8 cellular contexts compared by ENCODE assay signal in the genomic region with DNA sequence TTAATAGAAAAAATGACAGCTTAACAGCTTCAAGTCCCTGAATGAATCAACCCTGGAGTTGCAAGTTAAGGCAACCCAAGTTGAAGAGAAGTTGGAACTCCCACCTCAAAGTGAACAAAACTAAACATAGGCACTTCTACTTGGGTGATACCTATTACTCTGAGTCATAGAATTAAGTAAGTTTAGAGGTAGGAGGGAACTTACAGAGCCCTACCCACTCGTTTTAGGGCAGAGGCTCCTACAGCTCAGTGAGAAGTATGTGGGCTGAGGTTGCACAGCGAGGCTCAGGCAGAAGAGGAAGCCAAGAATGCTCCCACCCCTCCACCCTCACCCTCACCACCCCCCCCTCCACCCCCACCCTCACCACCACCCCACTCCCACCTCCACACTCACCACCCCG. TPM values are rescaled to one million over a fixed set of nuclear protein-coding genes. Genes with fewer than 3 reads are reported as not detected.
DNase-seq lines count a peak whose midpoint lies in the region; ATAC-seq and TF ChIP-seq lines count a peak whose summit lies in the region.

No MANE protein-coding gene starts in this region.

- peak overlapping the region; percentile 70 to 100 (median 97) for H3K27ac Mint-ChIP-seq in CD8-positive, alpha-beta memory T cell
- H3K27ac Mint-ChIP-seq in activated T-helper 2 cell treated with anti-CD3 and anti-CD28 coated beads, Interferon-gamma antibody, Interleukin-2, Interleukin-4, amounts not matched to agents 10 μg/mL and 5 μg/mL and 100 μg/mL, durations not matched to agents 14 hours and 24 hours and 36 hours: peak overlapping the region; percentile 79
- H3K27ac Mint-ChIP-seq in chondrocyte (ENCODE audit: unreplicated experiment): no peak overlapping the region

- peak overlapping the region; percentile 20 to 83 (median 52) for H3K4me3 Mint-ChIP-seq in CD8-positive, alpha-beta memory T cell
- no peak overlapping the region for H3K4me3 Mint-ChIP-seq in activated T-helper 2 cell treated with anti-CD3 and anti-CD28 coated beads, Interferon-gamma antibody, Interleukin-2, Interleukin-4, amounts not matched to agents 10 μg/mL and 5 μg/mL and 100 μg/mL, durations not matched to agents 14 hours and 24 hours and 36 hours (ENCODE audit: low read depth)
- H3K4me3 Mint-ChIP-seq in chondrocyte (ENCODE audit: unreplicated experiment): no peak overlapping the region

- H3K9me3 ChIP-seq in CD8-positive, alpha-beta memory T cell (ENCODE audit: low read length): no peaks in the 10 kb centered on the region

- H3K27ac ChIP-seq in CD8-positive, alpha-beta memory T cell (ENCODE audit: low read depth, low read length): peak overlapping the region; percentile 45

- H3K4me1 Mint-ChIP-seq in CD8-positive, alpha-beta memory T cell: peaks cover 79 to 93% (median 90%) of the 10 kb centered on the region in 3 donors
- peaks cover 74% of the 10 kb centered on the region for H3K4me1 Mint-ChIP-seq in activated T-helper 2 cell treated with anti-CD3 and anti-CD28 coated beads, Interferon-gamma antibody, Interleukin-2, Interleukin-4, amounts not matched to agents 10 μg/mL and 5 μg/mL and 100 μg/mL, durations not matched to agents 14 hours and 24 hours and 36 hours (ENCODE audit: low read depth)
- H3K4me1 Mint-ChIP-seq in chondrocyte (ENCODE audit: low read depth): peaks cover 24% of the 10 kb centered on the region

- ATAC-seq in GM21423 (IDR thresholded peaks at IDR 0.05; ENCODE audit: unreplicated experiment): peak; percentile 57

- CTCF ChIA-PET in CD8-positive, alpha-beta memory T cell (lab: Charles Lee): interaction anchor here (0.6 to 3.5 kb wide), 8 partner anchors 14 to 114 kb away, joined by 3 to 21 read pairs (median 3); partner anchors contain the start of gene NFATC2

- no peaks in the 10 kb centered on the region for H3K27me3 Mint-ChIP-seq in CD8-positive, alpha-beta memory T cell
- H3K27me3 Mint-ChIP-seq in activated T-helper 2 cell treated with anti-CD3 and anti-CD28 coated beads, Interferon-gamma antibody, Interleukin-2, Interleukin-4, amounts not matched to agents 10 μg/mL and 5 μg/mL and 100 μg/mL, durations not matched to agents 14 hours and 24 hours and 36 hours (ENCODE audit: low read depth): no peaks in the 10 kb centered on the region
- no peaks in the 10 kb centered on the region for H3K27me3 Mint-ChIP-seq in chondrocyte (ENCODE audit: low read depth)

- intact Hi-C loops in activated T-helper 2 cell treated with anti-CD3 and anti-CD28 coated beads, Interferon-gamma antibody, Interleukin-2, Interleukin-4, amounts not matched to agents 10 μg/mL and 5 μg/mL and 100 μg/mL, durations not matched to agents 14 hours and 24 hours and 36 hours (cut with micrococcal nuclease): loop anchor here (1.0 to 2.0 kb wide), 5 partner anchors 12 to 114 kb away; no protein-coding TSS in a partner anchor

- H3K36me3 ChIP-seq in CD8-positive, alpha-beta memory T cell (ENCODE audit: insufficient read depth, low read length): no peaks in the 10 kb centered on the region

- POLR2A ChIA-PET in CD8-positive, alpha-beta memory T cell (lab: Charles Lee): interaction anchor here (1.0 to 2.1 kb wide), 6 partner anchors 19 to 99 kb away, joined by 3 to 8 read pairs (median 4); partner anchors contain the start of gene NFATC2

- no peak overlapping the region for H3K4me3 ChIP-seq in CD8-positive, alpha-beta memory T cell (ENCODE audit: low read length)

- H3K36me3 Mint-ChIP-seq in CD8-positive, alpha-beta memory T cell: peaks cover 4 to 41% (median 10%) of the 10 kb centered on the region in 3 donors
- peaks cover 68% of the 10 kb centered on the region for H3K36me3 Mint-ChIP-seq in activated T-helper 2 cell treated with anti-CD3 and anti-CD28 coated beads, Interferon-gamma antibody, Interleukin-2, Interleukin-4, amounts not matched to agents 10 μg/mL and 5 μg/mL and 100 μg/mL, durations not matched to agents 14 hours and 24 hours and 36 hours (ENCODE audit: low read depth)
- H3K36me3 Mint-ChIP-seq in chondrocyte (ENCODE audit: low read depth): no peaks in the 10 kb centered on the region

- TF ChIP-seq CTCF in chondrocyte (IDR thresholded peaks at IDR 0.05): no peak

- DNase-seq in CD8-positive, alpha-beta memory T cell: peak; percentile 38 to 86 (median 59)
- DNase-seq in M059J (ENCODE audit: low read depth) (peak; percentile 36), DMS53 treated with DMSO at 0.1 percent for 48 hours (lab: John Stamatoyannopoulos, UW; ENCODE audit: unreplicated experiment) (no peak), RKO (ENCODE audit: low spot score) (no peak), chondrocyte (ENCODE audit: low spot score) (no peak)
- DNase-seq in activated T-helper 2 cell treated with anti-CD3 and anti-CD28 coated beads, Interferon-gamma antibody, Interleukin-2, Interleukin-4, amounts not matched to agents 10 μg/mL and 5 μg/mL and 100 μg/mL, durations not matched to agents 14 hours and 24 hours and 36 hours (ENCODE audit: low spot score): peak; percentile 46
- DNase-seq in stimulated activated CD8-positive, alpha-beta memory T cell treated with anti-CD3 and anti-CD28 coated beads, Interleukin-7, amount 100 ng/mL, for 4 hours (ENCODE audit: low read depth in 2 of 2): peak; percentile 48 to 53

- H3K9me3 Mint-ChIP-seq in CD8-positive, alpha-beta memory T cell: no peaks in the 10 kb centered on the region
- no peaks in the 10 kb centered on the region for H3K9me3 Mint-ChIP-seq in activated T-helper 2 cell treated with anti-CD3 and anti-CD28 coated beads, Interferon-gamma antibody, Interleukin-2, Interleukin-4, amounts not matched to agents 10 μg/mL and 5 μg/mL and 100 μg/mL, durations not matched to agents 14 hours and 24 hours and 36 hours
- H3K9me3 Mint-ChIP-seq in chondrocyte (ENCODE audit: low read depth): no peaks in the 10 kb centered on the region

- no peaks in the 10 kb centered on the region for H3K27me3 ChIP-seq in CD8-positive, alpha-beta memory T cell (ENCODE audit: insufficient read depth, low read length, poor library complexity, severe bottlenecking)

- peaks cover 67% of the 10 kb centered on the region for H3K4me1 ChIP-seq in CD8-positive, alpha-beta memory T cell (ENCODE audit: insufficient read depth, low read length)

RNA-seq across cellular contexts. Expression of gene NFATC2, which starts 42.2 kb away (rescaled TPM):
- 10 to 100 TPM; 63.0 to 64.4 TPM for total RNA-seq in CD8-positive, alpha-beta memory T cell
- polyA plus RNA-seq in CD8-positive, alpha-beta memory T cell: 52.1 TPM
- total RNA-seq in M059J (2014; rRNA removed; shearing (Covaris generic)): 0.25 TPM in 1 of 2 replicates, not detected in the other
- total RNA-seq in activated T-helper 2 cell treated with anti-CD3 and anti-CD28 coated beads, Interferon-gamma antibody, Interleukin-2, Interleukin-4, amounts not matched to agents 10 μg/mL and 5 μg/mL and 100 μg/mL, durations not matched to agents 14 hours and 24 hours and 36 hours: 67.1 and 68.0 TPM in 2 replicates
- 2.0 to 2.6 TPM (median 2.2 TPM) in 3 replicates for total RNA-seq in chondrocyte

Comparison
In these comparisons a context has a peak if more than half of its experiments do, and no peak if none do; other contexts are left out.
1. DNase-seq: peak in CD8-positive, alpha-beta memory T cell (5 of 5), M059J (single experiment), activated T-helper 2 cell treated with anti-CD3 and anti-CD28 coated beads, Interferon-gamma antibody, Interleukin-2, Interleukin-4, amounts not matched to agents 10 μg/mL and 5 μg/mL and 100 μg/mL, durations not matched to agents 14 hours and 24 hours and 36 hours (single experiment) and stimulated activated CD8-positive, alpha-beta memory T cell treated with anti-CD3 and anti-CD28 coated beads, Interleukin-7, amount 100 ng/mL, for 4 hours (2 of 2); none in DMS53 treated with DMSO at 0.1 percent for 48 hours (single experiment), RKO (single experiment) and chondrocyte (single experiment).
2. H3K4me3 Mint-ChIP-seq: peak in CD8-positive, alpha-beta memory T cell (7 of 7); none in activated T-helper 2 cell treated with anti-CD3 and anti-CD28 coated beads, Interferon-gamma antibody, Interleukin-2, Interleukin-4, amounts not matched to agents 10 μg/mL and 5 μg/mL and 100 μg/mL, durations not matched to agents 14 hours and 24 hours and 36 hours (single experiment) and chondrocyte (single experiment).
3. RNA of gene NFATC2, which starts 42.2 kb away (total RNA-seq): 67.1 to 68.0 TPM in activated T-helper 2 cell treated with anti-CD3 and anti-CD28 coated beads, Interferon-gamma antibody, Interleukin-2, Interleukin-4, amounts not matched to agents 10 μg/mL and 5 μg/mL and 100 μg/mL, durations not matched to agents 14 hours and 24 hours and 36 hours and 63.0 to 64.4 TPM in CD8-positive, alpha-beta memory T cell; 2.0 to 2.6 TPM in chondrocyte and 0.25 TPM in M059J; every median in the first group is over 10 times any median in the second.